Comparison of ENCODE assay signal across 8 cellular contexts in the genomic region with DNA sequence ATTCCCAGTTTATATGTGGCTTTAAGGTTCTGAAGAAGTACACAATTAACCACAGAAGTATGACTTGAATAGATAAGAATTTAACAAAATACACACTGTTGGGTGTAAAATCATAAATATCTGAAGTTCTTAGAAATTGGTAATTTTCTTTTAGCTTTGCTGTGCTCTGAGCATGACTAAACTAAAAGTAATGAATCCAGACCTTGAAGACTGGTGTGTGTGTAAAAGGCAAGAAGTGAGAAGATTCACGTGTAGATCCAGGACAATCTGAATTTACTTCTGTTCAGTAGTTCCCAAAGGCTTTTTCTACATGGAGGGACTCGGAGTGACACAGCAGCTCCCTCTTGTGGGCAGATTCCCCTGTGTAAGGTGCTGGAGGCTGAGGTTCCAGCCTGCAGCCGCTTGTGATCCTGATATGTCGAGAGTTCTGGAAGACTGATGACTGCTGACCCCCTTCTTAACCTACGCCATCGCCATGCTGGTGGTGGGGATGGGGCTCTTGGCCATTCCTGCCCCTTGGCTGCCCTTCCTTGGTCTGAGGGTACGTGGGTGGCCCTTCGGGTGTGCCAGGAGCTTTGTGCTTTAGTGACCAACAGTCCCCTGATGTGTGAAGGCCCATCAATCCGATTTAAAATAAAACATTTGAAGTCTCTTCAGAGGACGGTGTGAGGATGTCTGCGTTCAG.
DNase-seq lines count a peak whose midpoint lies in the region; ATAC-seq, FAIRE-seq and TF ChIP-seq lines count a peak whose summit lies in the region.

No MANE protein-coding gene starts in this region.

- peak; percentile 98 for TF ChIP-seq CTCF in osteoblast (IDR thresholded peaks at IDR 0.05; ENCODE audit: extremely low read depth, low read depth, low read length)
- peak; percentile 78 to 89 for TF ChIP-seq CTCF in tibial artery (IDR thresholded peaks at IDR 0.05)

- H3K4me3 ChIP-seq in osteoblast (ENCODE audit: insufficient read depth, low read length) (no peak overlapping the region), tibial artery (no peak overlapping the region)

- intact Hi-C loops in tibial artery (cut with DNase I; ENCODE audit: low total_unique reads), result no loop called here

- no peak for ATAC-seq in GM21717 (IDR thresholded peaks at IDR 0.05; ENCODE audit: unreplicated experiment)

- H3K27me3 ChIP-seq in osteoblast (ENCODE audit: insufficient read depth, low read length) (no peaks in the 10 kb centered on the region), tibial artery (no peaks in the 10 kb centered on the region)

- FAIRE-seq in frontal cortex (lab: Jason Lieb, UNC), result no peak

- H3K27ac ChIP-seq in osteoblast (ENCODE audit: low read depth, low read length) (peak overlapping the region; percentile 27), tibial artery (peak overlapping the region; percentile 70 to 77)

- H3K4me1 ChIP-seq in osteoblast (ENCODE audit: insufficient read depth, low read length) (peaks cover 25% of the 10 kb centered on the region), tibial artery (peaks cover 0 to 98% (median 65%) of the 10 kb centered on the region in 4 donors)

- in situ Hi-C loops in KBM-7 (cut with MboI; ENCODE audit: low pct_unique_long_range_greater_than_20kb, low sequenced_read_pairs), result loop anchor here (10.0 to 25.0 kb wide), 3 partner anchors 182 to 362 kb away; no protein-coding TSS in a partner anchor

- no peak overlapping the region for H3K4me2 ChIP-seq in osteoblast (ENCODE audit: insufficient read depth, low read length)

- no peaks in the 10 kb centered on the region for H3K9me3 ChIP-seq in osteoblast (ENCODE audit: low read depth, low read length)
- H3K9me3 ChIP-seq in tibial artery, result no peaks in the 10 kb centered on the region

- H3K36me3 ChIP-seq in osteoblast (ENCODE audit: insufficient read depth, low read length) (no peaks in the 10 kb centered on the region), tibial artery (peaks cover 0 to 18% (median 5%) of the 10 kb centered on the region in 3 donors)

- peaks cover 25% of the 10 kb centered on the region for H4K20me1 ChIP-seq in osteoblast (ENCODE audit: insufficient read depth, low read length)

- DNase-seq in DMS 273 treated with DMSO at 0.1 percent for 48 hours (lab: John Stamatoyannopoulos, UW) (peak; percentile 54), KBM-7 (peak; percentile 80), RPMI7951 (ENCODE audit: low read depth) (peak; percentile 72), frontal cortex (ENCODE audit: low spot score in 2 of 2) (peak; percentile 79 to 85), osteoblast (ENCODE audit: insufficient read length, low spot score, missing footprints) (peak; percentile 96), tibial artery (peak; percentile 93)
- DNase-seq in activated effector memory CD4-positive, alpha-beta T cell treated with Interleukin-2 at 50 U/mL for 16 hours, result peak; percentile 37

- no peak overlapping the region for H2AFZ ChIP-seq in osteoblast (ENCODE audit: low read length)

- peaks cover 11% of the 10 kb centered on the region for H3K79me2 ChIP-seq in osteoblast (ENCODE audit: insufficient read depth, low read length)

Comparison
In these comparisons a context has a peak if more than half of its experiments do, and no peak if none do; other contexts are left out.
1. DNase-seq: peak in every context shown above with its lines; median percentile 96 in osteoblast; 93 in tibial artery; 82 in frontal cortex; 80 in KBM-7; 72 in RPMI7951; 54 in DMS 273 treated with DMSO at 0.1 percent for 48 hours; 37 in activated effector memory CD4-positive, alpha-beta T cell treated with Interleukin-2 at 50 U/mL for 16 hours.